15 cellular contexts compared by ENCODE assay signal in genomic region chr14:76767681-76768055, GRCh38. TPM values are rescaled to one million over a fixed set of nuclear protein-coding genes. Genes with fewer than 3 reads are reported as not detected.
A peak's percentile ranks its signal among the peaks of the same experiment; 100 is the strongest.
DNase-seq lines count a peak whose midpoint lies in the region; ATAC-seq, FAIRE-seq and TF ChIP-seq lines count a peak whose summit lies in the region.
"Had no signal": no experiment of that assay in that cellular context is flagged by ENCODE, and none has a peak within 500 bp of the region (broad histone marks: within the 10 kb centered on the region; RNA-seq: fewer than 3 reads in every experiment).

No MANE protein-coding gene starts in this region.

- H3K9me3 ChIP-seq in GM12878 (replicated peaks; ENCODE audit: control insufficient read depth, insufficient read depth, low read length), result no peaks in the 10 kb centered on the region
- no peaks in the 10 kb centered on the region for H3K9me3 ChIP-seq in skeletal muscle tissue (ENCODE audit: control insufficient read depth in 3 of 3, low read length in 3 of 3)
- no peaks in the 10 kb centered on the region for H3K9me3 ChIP-seq in thyroid gland

- no peaks in the 10 kb centered on the region for H3K9me2 ChIP-seq in GM23338 (ENCODE audit: insufficient read depth)

- H3K27me3 Mint-ChIP-seq in GM23338 (ENCODE audit: insufficient read depth, low read depth, poor library complexity), result peaks cover 21% of the 10 kb centered on the region

- TF ChIP-seq RAD21 in GM12878 (IDR thresholded peaks at IDR 0.05; ENCODE audit: insufficient read depth, low read depth, low read length), result no peak

- FAIRE-seq in GM12878 (lab: Jason Lieb, UNC), result peak; percentile 13
- FAIRE-seq: astrocyte had no signal

- TF ChIP-seq CTCF in GM23338 (conservative IDR thresholded peaks at IDR 0.05; ENCODE audit: low read depth in 2 of 2) (no peak), GM12878 (IDR thresholded peaks at IDR 0.05 in 2 of 3, conservative IDR thresholded peaks at IDR 0.05 in 1 of 3; ENCODE audit: control insufficient read depth in 2 of 3, extremely low read depth in 1 of 3, insufficient read depth in 1 of 3, low read depth in 3 of 3, low read length in 3 of 3) (no peak), thyroid gland (IDR thresholded peaks at IDR 0.05) (no peak), GM13976 (IDR thresholded peaks at IDR 0.05; ENCODE audit: borderline replicate concordance, control extremely low read depth, extremely low read depth, insufficient read depth, missing control alignments) (no peak)

- POLR2A ChIA-PET in GM12878 (lab: Charles Lee), result no interaction called here

- no peak overlapping the region for H3K27ac ChIP-seq in GM23338 (ENCODE audit: low read depth)
- H3K27ac ChIP-seq in GM12878 (ENCODE audit: control insufficient read depth, insufficient read depth), result no peak overlapping the region
- H3K27ac ChIP-seq in layer of hippocampus (ENCODE audit: low read depth, low read length), result peak overlapping the region; percentile 43
- H3K27ac ChIP-seq in skeletal muscle tissue (ENCODE audit: low read depth, low read length), result peak overlapping the region; percentile 60
- peak overlapping the region in 1 of 3 donors; percentile 35 for H3K27ac ChIP-seq in thyroid gland
- H3K27ac ChIP-seq: KMS-11 had no signal

- no TSS peak for BruUV-seq in GM12878 (replicated peaks; lab: Mats Ljungman, UMichigan)

- H3K79me2 ChIP-seq in GM23338 (replicated peaks; ENCODE audit: insufficient read depth), result no peaks in the 10 kb centered on the region
- no peaks in the 10 kb centered on the region for H3K79me2 ChIP-seq in GM12878 (ENCODE audit: control insufficient read depth, insufficient read depth, low read length)

- DNase-seq in GM23338 (ENCODE audit: low spot score) (no peak), GM12878 (ENCODE audit: low read depth, low spot score) (no peak), thyroid gland (no peak), GM13976 (ENCODE audit: low spot score) (no peak)
- DNase-seq: NCI-H187 treated with DMSO at 0.1 percent for 48 hours, NCI-H774 had no signal

- no peaks in the 10 kb centered on the region for H3F3A ChIP-seq in GM23338 (replicated peaks; ENCODE audit: low read depth)

- H3K4me1 ChIP-seq in GM23338 (ENCODE audit: insufficient read depth) (peaks cover 12% of the 10 kb centered on the region), GM12878 (ENCODE audit: control insufficient read depth, insufficient read depth, low read length) (peaks cover 13% of the 10 kb centered on the region), skeletal muscle tissue (ENCODE audit: control insufficient read depth in 3 of 3, insufficient read depth in 3 of 3, low read length in 3 of 3) (peaks cover 38 to 41% (median 39%) of the 10 kb centered on the region in 3 donors), thyroid gland (peaks cover 0 to 22% of the 10 kb centered on the region in 2 donors)

- H3K27me3 ChIP-seq in GM23338 (ENCODE audit: insufficient read depth), result peaks cover 27% of the 10 kb centered on the region
- peaks cover 0 to 3% of the 10 kb centered on the region in 2 experiments; a peak in 1 of 4 replicates for H3K27me3 ChIP-seq in GM12878 (replicated peaks in 1 of 2; ENCODE audit: control insufficient read depth in 2 of 2, insufficient read depth in 2 of 2, low read length in 1 of 2)
- no peaks in the 10 kb centered on the region for H3K27me3 ChIP-seq in layer of hippocampus (ENCODE audit: control insufficient read depth, insufficient read depth, low read length)
- H3K27me3 ChIP-seq in skeletal muscle tissue (ENCODE audit: control insufficient read depth in 3 of 3, insufficient read depth in 3 of 3, low read length in 3 of 3), result peaks cover 4 to 45% (median 16%) of the 10 kb centered on the region in 3 donors
- H3K27me3 ChIP-seq in thyroid gland, result no peaks in the 10 kb centered on the region

- H2AFZ ChIP-seq in GM23338, result peak overlapping the region; percentile 52; the same call in 1 of the 2 replicates
- H2AFZ ChIP-seq in GM12878 (ENCODE audit: control insufficient read depth, low read depth, low read length), result peak overlapping the region; percentile 80; the same call in 1 of the 2 replicates

- peak; percentile 26 for ATAC-seq in GM23338
- no peak for ATAC-seq in GM12878
- ATAC-seq in GM18870 (IDR thresholded peaks at IDR 0.05; ENCODE audit: unreplicated experiment), result no peak
- ATAC-seq in GM19467 (IDR thresholded peaks at IDR 0.05; ENCODE audit: unreplicated experiment), result no peak

- SMC1A ChIA-PET in GM12878 (lab: Charles Lee; ENCODE audit: uncharacterized antibody, unreplicated experiment), result interaction anchor here (1.3 kb wide), 2 partner anchors 52 to 57 kb away, joined by 3 to 4 read pairs; no protein-coding TSS in a partner anchor

- no peak; the same call in 1 of the 2 replicates for TF ChIP-seq POLR2A in GM12878 (IDR thresholded peaks at IDR 0.05; ENCODE audit: low read depth, low read length)
- no peak for TF ChIP-seq POLR2A in thyroid gland (IDR thresholded peaks at IDR 0.05)

- 56% methylated on average over 4 of the region's 4 CpGs for WGBS in GM12878 (ENCODE audit: insufficient coverage, insufficient replicate concordance, low lambda C conversion rate, missing lambda C conversion rate)
- 71 to 81% methylated on average over 4 of the region's 4 CpGs for WGBS in thyroid gland, 2 donors

- H3K9ac ChIP-seq in GM12878 (ENCODE audit: control insufficient read depth, insufficient read depth, low read length) (no peak overlapping the region), skeletal muscle tissue (ENCODE audit: low read depth in 1 of 3, low read length in 3 of 3) (no peak overlapping the region)
- H3K9ac ChIP-seq: KMS-11 had no signal

- H3K36me3 ChIP-seq in GM23338 (ENCODE audit: insufficient read depth), result no peaks in the 10 kb centered on the region
- no peaks in the 10 kb centered on the region for H3K36me3 ChIP-seq in GM12878 (ENCODE audit: control insufficient read depth in 2 of 2, insufficient read depth in 2 of 2, low read length in 1 of 2)
- H3K36me3 ChIP-seq in skeletal muscle tissue (ENCODE audit: control insufficient read depth in 3 of 3, insufficient read depth in 3 of 3, low read length in 3 of 3), result peaks cover 0 to 2% (median 0%) of the 10 kb centered on the region in 3 donors
- H3K36me3 ChIP-seq in thyroid gland, result no peaks in the 10 kb centered on the region

- H3K9me3 Mint-ChIP-seq in GM23338, result 0 out of 3 replicates have a peak, but pooled peaks cover 4% of the 10 kb centered on the region
- H3K9me3 Mint-ChIP-seq: memory B cell had no signal

- intact Hi-C loops in GM12878 (cut with micrococcal nuclease; ENCODE audit: unreplicated experiment) (no loop called here), thyroid gland (cut with DNase I) (no loop called here)

- RAD21 ChIA-PET in GM12878 (lab: Charles Lee; ENCODE audit: unreplicated experiment), result no interaction called here

- no peaks in the 10 kb centered on the region for H3K36me3 Mint-ChIP-seq in GM23338 (ENCODE audit: low read depth)
- H3K36me3 Mint-ChIP-seq: memory B cell had no signal

- CTCF ChIA-PET in GM12878 (lab: Yijun Ruan, JAX), result interaction anchor here (3.6 kb wide), 1 partner anchor 17 kb away, joined by 13 read pairs; no protein-coding TSS in a partner anchor

- no peaks in the 10 kb centered on the region for H4K20me1 ChIP-seq in GM23338 (replicated peaks; ENCODE audit: insufficient read depth)
- no peaks in the 10 kb centered on the region for H4K20me1 ChIP-seq in GM12878 (ENCODE audit: control insufficient read depth, insufficient read depth)

- peak overlapping the region; percentile 79 for H3K4me2 ChIP-seq in GM23338
- H3K4me2 ChIP-seq in GM12878 (ENCODE audit: control insufficient read depth, insufficient read depth), result peak overlapping the region; percentile 59
- H3K4me2 ChIP-seq: KMS-11 had no signal

- peak overlapping the region; percentile 44 for H3K4me3 ChIP-seq in GM23338
- no peak overlapping the region for H3K4me3 ChIP-seq in GM12878
- no peak overlapping the region for H3K4me3 ChIP-seq in skeletal muscle tissue (ENCODE audit: low read length in 3 of 3)
- no peak overlapping the region for H3K4me3 ChIP-seq in thyroid gland (replicated peaks in 1 of 3)

- TF ChIP-seq EP300 in GM12878 (IDR thresholded peaks at IDR 0.05; ENCODE audit: borderline replicate concordance in 1 of 2, control insufficient read depth in 1 of 2, low read depth in 2 of 2, low read length in 2 of 2), result no peak

- H3K4me1 Mint-ChIP-seq in GM23338, result peaks cover 24% of the 10 kb centered on the region

- in situ Hi-C loops in GM12878 (cut with MboI), result no loop called here
- in situ Hi-C loops in GM13976 (cut with MboI; ENCODE audit: low sequenced_read_pairs, unreplicated experiment), result no loop called here

- no peak overlapping the region for H3K4me3 Mint-ChIP-seq in GM23338
- H3K4me3 Mint-ChIP-seq: memory B cell had no signal

- no peak overlapping the region for H3K27ac Mint-ChIP-seq in GM23338

RNA-seq across cellular contexts. Expression of gene VASH1, which starts 6.4 kb away (rescaled TPM):
- total RNA-seq in GM23338 (2014; rRNA removed; shearing (Covaris generic)), result 2.8 and 3.7 TPM in 2 replicates
- 0.78 and 1.4 TPM in 2 replicates for polyA plus RNA-seq in GM23338 (2016; fragmentation: Nextera tagmentation; extraction: Ambion mirVana)
- 1.0 and 1.9 TPM in 2 replicates for total RNA-seq in GM12878 (2013; cell fraction: nucleolus; rRNA removed)
- total RNA-seq in GM12878 (2014; rRNA removed), result 0.40 and 0.49 TPM in 2 replicates
- total RNA-seq in GM12878 (2014; rRNA removed; fragmentation: Illumina TruSeq; extraction: Trizol), result 0.54 and 0.78 TPM in 2 replicates
- total RNA-seq in GM12878 (2021), result 2.3 and 2.4 TPM in 2 replicates
- polyA plus RNA-seq in GM12878 (2011; ENCODE audit: low read depth), result 0.72 TPM
- polyA plus RNA-seq in GM12878 (2011; rRNA removed), result 0.29 and 0.67 TPM in 2 replicates
- 0.67 and 0.70 TPM in 2 replicates for polyA plus RNA-seq in GM12878 (2011; cell fraction: cytosol; rRNA removed)
- polyA plus RNA-seq in GM12878 (2011; cell fraction: nucleus; rRNA removed), result 3.3 and 3.8 TPM in 2 replicates
- polyA plus RNA-seq in GM12878 (2012), result 1.6 and 1.8 TPM in 2 replicates
- 0.98 and 1.2 TPM in 2 replicates for polyA plus RNA-seq in GM12878 (2014; fragmentation: Illumina TruSeq; extraction: Trizol)
- polyA plus RNA-seq in GM12878 (2014; fragmentation: Nextera tagmentation; extraction: Ambion mirVana), result under 1 TPM; 0.06 to 0.35 TPM
- polyA plus RNA-seq in GM12878 (2014; rRNA removed), result 1.7 and 1.9 TPM in 2 replicates
- under 1 TPM; 0.45 to 0.52 TPM for polyA plus RNA-seq in GM12878 (2016; fragmentation: Nextera tagmentation; extraction: Ambion mirVana)
- polyA minus RNA-seq in GM12878 (2011; rRNA and poly(A)+ RNA removed), result 0.29 and 1.5 TPM in 2 replicates
- not detected in 2 replicates for polyA minus RNA-seq in GM12878 (2011; cell fraction: cytosol; rRNA and poly(A)+ RNA removed)
- polyA minus RNA-seq in GM12878 (2011; cell fraction: nucleus; rRNA and poly(A)+ RNA removed), result 0.36 and 1.4 TPM in 2 replicates
- total RNA-seq in skeletal muscle tissue, result 24.0 TPM
- total RNA-seq in thyroid gland, result 1 to 10 TPM; 2.3 to 5.0 (median 3.1) TPM

RNA-seq across cellular contexts. Expression of gene ANGEL1, which starts 45.0 kb away (rescaled TPM):
- 22.2 and 31.6 TPM in 2 replicates for total RNA-seq in GM23338 (2014; rRNA removed; shearing (Covaris generic))
- polyA plus RNA-seq in GM23338 (2016; fragmentation: Nextera tagmentation; extraction: Ambion mirVana) (4.6 and 5.3 TPM in 2 replicates), GM12878 (2011; rRNA removed) (25.6 and 29.7 TPM in 2 replicates), GM12878 (2014; fragmentation: Illumina TruSeq; extraction: Trizol) (18.4 and 19.4 TPM in 2 replicates), GM12878 (2014; fragmentation: Nextera tagmentation; extraction: Ambion mirVana) (1 to 10 TPM; 1.7 to 2.8 TPM), GM12878 (2014; rRNA removed) (13.9 and 17.6 TPM in 2 replicates), GM12878 (2016; fragmentation: Nextera tagmentation; extraction: Ambion mirVana) (10 to 100 TPM; 11.8 to 12.8 TPM)
- 59.6 and 65.0 TPM in 2 replicates for total RNA-seq in GM12878 (2013; cell fraction: nucleolus; rRNA removed)
- total RNA-seq in GM12878 (2014; rRNA removed) (7.4 and 11.1 TPM in 2 replicates), GM12878 (2014; rRNA removed; fragmentation: Illumina TruSeq; extraction: Trizol) (9.1 and 9.4 TPM in 2 replicates), GM12878 (2021) (17.2 and 17.8 TPM in 2 replicates), skeletal muscle tissue (9.9 TPM), thyroid gland (10 to 100 TPM; 14.5 to 26.0 (median 18.4) TPM)
- polyA plus RNA-seq in GM12878 (2011; ENCODE audit: low read depth), result 6.4 TPM
- polyA plus RNA-seq in GM12878 (2011; cell fraction: cytosol; rRNA removed), result 22.6 and 24.1 TPM in 2 replicates
- 64.3 and 69.8 TPM in 2 replicates for polyA plus RNA-seq in GM12878 (2011; cell fraction: nucleus; rRNA removed)
- 7.9 and 8.7 TPM in 2 replicates for polyA plus RNA-seq in GM12878 (2012)
- polyA minus RNA-seq in GM12878 (2011; rRNA and poly(A)+ RNA removed), result 19.4 and 29.2 TPM in 2 replicates
- 4.3 and 5.3 TPM in 2 replicates for polyA minus RNA-seq in GM12878 (2011; cell fraction: cytosol; rRNA and poly(A)+ RNA removed)
- polyA minus RNA-seq in GM12878 (2011; cell fraction: nucleus; rRNA and poly(A)+ RNA removed), result 16.1 and 28.8 TPM in 2 replicates

RNA-seq across cellular contexts. Expression of gene LRRC74A, which starts 58.5 kb away (rescaled TPM):
- total RNA-seq in GM23338 (2014; rRNA removed; shearing (Covaris generic)), result not detected in 2 replicates
- not detected in 2 replicates for polyA plus RNA-seq in GM23338 (2016; fragmentation: Nextera tagmentation; extraction: Ambion mirVana)
- total RNA-seq in GM12878 (2013; cell fraction: nucleolus; rRNA removed), result not detected in 2 replicates
- total RNA-seq in GM12878 (2014; rRNA removed), result not detected in 2 replicates
- not detected in 2 replicates for total RNA-seq in GM12878 (2014; rRNA removed; fragmentation: Illumina TruSeq; extraction: Trizol)
- total RNA-seq in GM12878 (2021), result not detected in 2 replicates
- not detected for polyA plus RNA-seq in GM12878 (2011; ENCODE audit: low read depth)
- polyA plus RNA-seq in GM12878 (2011; rRNA removed), result not detected in 2 replicates
- polyA plus RNA-seq in GM12878 (2011; cell fraction: cytosol; rRNA removed), result not detected in 2 replicates
- not detected in 2 replicates for polyA plus RNA-seq in GM12878 (2011; cell fraction: nucleus; rRNA removed)
- not detected in 2 replicates for polyA plus RNA-seq in GM12878 (2012)
- polyA plus RNA-seq in GM12878 (2014; fragmentation: Illumina TruSeq; extraction: Trizol), result not detected in 2 replicates
- polyA plus RNA-seq in GM12878 (2014; fragmentation: Nextera tagmentation; extraction: Ambion mirVana), result not detected
- polyA plus RNA-seq in GM12878 (2014; rRNA removed), result not detected in 2 replicates
- not detected for polyA plus RNA-seq in GM12878 (2016; fragmentation: Nextera tagmentation; extraction: Ambion mirVana)
- not detected in 2 replicates for polyA minus RNA-seq in GM12878 (2011; rRNA and poly(A)+ RNA removed)
- not detected in 2 replicates for polyA minus RNA-seq in GM12878 (2011; cell fraction: cytosol; rRNA and poly(A)+ RNA removed)
- not detected in 2 replicates for polyA minus RNA-seq in GM12878 (2011; cell fraction: nucleus; rRNA and poly(A)+ RNA removed)
- not detected for total RNA-seq in skeletal muscle tissue
- total RNA-seq in thyroid gland, result not detected
- total RNA-seq: astrocyte, SK-MEL-5, temporal lobe had no signal

Comparison
In these comparisons a context has a peak if more than half of its experiments do, and no peak if none do; other contexts are left out.
1. H3K27ac ChIP-seq: peak in layer of hippocampus (single experiment) and skeletal muscle tissue (single experiment); none in GM23338 (single experiment) and GM12878 (single experiment).